1 cellular context compared by ENCODE assay signal in genomic region chr22:20799449-20799848, GRCh38.
TF ChIP-seq lines count a peak whose summit lies in the region.

No MANE protein-coding gene starts in this region.

TF ChIP-seq in GM23338, 12 proteins besides CTCF, POLR2A, EP300 and RAD21 (continued from another document):
- TF ChIP-seq ZNF462 (CRISPR knock-in tag; IDR thresholded peaks at IDR 0.05): no peak
- no peak for TF ChIP-seq JUNB (IDR thresholded peaks at IDR 0.05; ENCODE audit: unreplicated experiment)
- no peak for TF ChIP-seq STAT1 (IDR thresholded peaks at IDR 0.05; ENCODE audit: unreplicated experiment)
- TF ChIP-seq EZH2 (IDR thresholded peaks at IDR 0.05; ENCODE audit: low read depth, unreplicated experiment): no peak
- no peak for TF ChIP-seq NANOG (IDR thresholded peaks at IDR 0.05; ENCODE audit: borderline replicate concordance)
- no peak for TF ChIP-seq ETS1 (IDR thresholded peaks at IDR 0.05)
- no peak for TF ChIP-seq POLR2AphosphoS5 (IDR thresholded peaks at IDR 0.05; ENCODE audit: low read depth)
